ENCODE assay signal across 9 cellular contexts in the genomic region with DNA sequence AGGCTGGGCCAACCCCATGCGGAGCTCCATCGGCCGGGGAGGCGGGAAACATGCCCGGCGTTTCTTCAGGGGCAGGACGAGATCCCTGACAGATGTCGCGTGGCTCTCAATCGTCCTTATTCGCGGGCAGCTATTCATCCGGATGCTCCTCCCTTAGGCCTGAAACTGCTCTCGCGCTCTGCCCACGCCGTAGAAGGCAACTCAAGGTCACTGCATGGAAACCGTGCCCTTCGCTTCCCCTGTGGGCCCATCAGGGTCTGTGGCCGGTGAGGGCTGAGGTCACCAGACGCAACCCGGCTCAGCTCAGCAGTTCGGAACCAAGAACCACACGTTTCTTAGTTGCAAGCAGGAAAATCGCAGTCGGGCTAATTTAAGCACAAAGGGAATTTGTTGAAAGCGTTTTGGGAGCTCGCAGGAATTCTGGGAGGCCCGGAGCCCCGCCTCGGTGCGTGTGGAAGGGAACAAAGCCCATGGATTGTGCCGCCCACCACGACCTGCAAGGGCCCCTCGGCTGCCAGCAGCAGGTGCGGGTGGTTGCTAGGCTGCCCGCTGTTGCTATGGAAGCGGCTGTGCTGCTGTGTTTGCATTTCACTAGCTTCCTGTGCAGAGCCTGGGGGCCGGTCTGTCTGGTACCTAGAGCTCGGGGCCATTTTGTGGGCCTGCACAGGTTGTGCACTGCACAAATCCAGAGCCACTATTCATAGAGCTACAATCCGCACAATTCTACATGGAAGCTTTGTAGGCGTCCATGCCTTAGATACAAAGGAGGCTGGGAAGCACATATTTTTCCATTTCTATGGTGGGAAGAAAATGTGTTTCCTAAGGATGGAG. TPM values are rescaled to one million over a fixed set of nuclear protein-coding genes. Genes with fewer than 3 reads are reported as not detected.
DNase-seq lines count a peak whose midpoint lies in the region; ATAC-seq and TF ChIP-seq lines count a peak whose summit lies in the region.
"Had no signal": no experiment of that assay in that cellular context is flagged by ENCODE, and none has a peak within 500 bp of the region (broad histone marks: within the 10 kb centered on the region; RNA-seq: fewer than 3 reads in every experiment).

No MANE protein-coding gene starts in this region.

- peak overlapping the region; percentile 89 for H3K27ac Mint-ChIP-seq in activated CD4-positive, alpha-beta T cell treated with anti-CD3 and anti-CD28 coated beads, Interleukin-2, amount 10 ng/mL, durations not matched to agents 7 days and 5 days
- peak overlapping the region; percentile 57 for H3K27ac Mint-ChIP-seq in dendritic cell treated with granulocyte-macrophage colony-stimulating factor and Interleukin-4, amounts not matched to agents 40 ng/mL and 50 ng/mL, for 4 days

- no peaks in the 10 kb centered on the region for H3K36me3 Mint-ChIP-seq in activated CD4-positive, alpha-beta T cell treated with anti-CD3 and anti-CD28 coated beads, Interleukin-2, amount 10 ng/mL, durations not matched to agents 7 days and 5 days (ENCODE audit: low read depth)
- H3K36me3 Mint-ChIP-seq in dendritic cell treated with granulocyte-macrophage colony-stimulating factor and Interleukin-4, amounts not matched to agents 40 ng/mL and 50 ng/mL, for 4 days (ENCODE audit: low read depth), result no peaks in the 10 kb centered on the region

- peak; percentile 35 for TF ChIP-seq POLR2A in GM15510 (IDR thresholded peaks at IDR 0.05; ENCODE audit: borderline replicate concordance, extremely low read depth, insufficient read length)
- no peak for TF ChIP-seq POLR2A in lower leg skin (IDR thresholded peaks at IDR 0.05)

- H3K4me3 ChIP-seq in lung, result no peak overlapping the region
- H3K4me3 ChIP-seq in lower leg skin (ENCODE audit: low read depth, poor library complexity, severe bottlenecking), result no peak overlapping the region

- CTCF ChIA-PET in activated CD4-positive, alpha-beta T cell treated with anti-CD3 and anti-CD28 coated beads, Interleukin-2, amount 10 ng/mL, durations not matched to agents 7 days and 5 days (lab: Charles Lee), result interaction anchor here (0.7 to 1.7 kb wide), 9 partner anchors 10 to 500 kb away, joined by 3 to 6 read pairs (median 4); no protein-coding TSS in a partner anchor

- H3K4me1 Mint-ChIP-seq in activated CD4-positive, alpha-beta T cell treated with anti-CD3 and anti-CD28 coated beads, Interleukin-2, amount 10 ng/mL, durations not matched to agents 7 days and 5 days, result peaks cover 16% of the 10 kb centered on the region
- peaks cover 17% of the 10 kb centered on the region for H3K4me1 Mint-ChIP-seq in dendritic cell treated with granulocyte-macrophage colony-stimulating factor and Interleukin-4, amounts not matched to agents 40 ng/mL and 50 ng/mL, for 4 days (ENCODE audit: low read depth)

- no peaks in the 10 kb centered on the region for H3K36me3 ChIP-seq in lung (ENCODE audit: control insufficient read depth in 2 of 2, insufficient read depth in 2 of 2, low read length in 2 of 2)

- peak; percentile 99 for DNase-seq in NCI-H1694 (lab: John Stamatoyannopoulos, UW)
- peak; percentile 82 for DNase-seq in activated CD4-positive, alpha-beta T cell treated with anti-CD3 and anti-CD28 coated beads, Interleukin-2, amount 10 ng/mL, durations not matched to agents 7 days and 5 days
- peak; percentile 39 for DNase-seq in lung (ENCODE audit: low spot score)
- DNase-seq in stimulated activated CD4-positive, alpha-beta T cell treated with anti-CD3 and anti-CD28 coated beads, TNF-alpha, amount 100 ng/mL, for 48 hours (ENCODE audit: low read depth in 3 of 3), result peak; percentile 28 to 62 (median 56)
- DNase-seq in lower leg skin (ENCODE audit: low spot score in 2 of 2), result no peak

- peaks cover 0 to 3% of the 10 kb centered on the region in 2 donors for H3K4me1 ChIP-seq in lung (ENCODE audit: control insufficient read depth in 2 of 2, insufficient read depth in 2 of 2, low read length in 2 of 2)

- POLR2A ChIA-PET in activated CD4-positive, alpha-beta T cell treated with anti-CD3 and anti-CD28 coated beads, Interleukin-2, amount 10 ng/mL, durations not matched to agents 7 days and 5 days (lab: Charles Lee), result interaction anchor here (0.9 kb wide), 1 partner anchor 190 kb away, joined by 3 read pairs; no protein-coding TSS in a partner anchor

- no peaks in the 10 kb centered on the region for H3K9me3 Mint-ChIP-seq in activated CD4-positive, alpha-beta T cell treated with anti-CD3 and anti-CD28 coated beads, Interleukin-2, amount 10 ng/mL, durations not matched to agents 7 days and 5 days
- no peaks in the 10 kb centered on the region for H3K9me3 Mint-ChIP-seq in dendritic cell treated with granulocyte-macrophage colony-stimulating factor and Interleukin-4, amounts not matched to agents 40 ng/mL and 50 ng/mL, for 4 days

- intact Hi-C loops in dendritic cell treated with granulocyte-macrophage colony-stimulating factor and Interleukin-4, amounts not matched to agents 40 ng/mL and 50 ng/mL, for 4 days (cut with micrococcal nuclease), result loop anchor here (1.0 to 5.0 kb wide), 2 partner anchors 228 to 1530 kb away; no protein-coding TSS in a partner anchor
- intact Hi-C loops in lower leg skin (cut with DNase I; ENCODE audit: low total_unique reads), result no loop called here

- no peaks in the 10 kb centered on the region for H3K9me3 ChIP-seq in lung (ENCODE audit: control insufficient read depth in 2 of 2, insufficient read depth in 1 of 2, low read length in 1 of 2)

- H3K27me3 Mint-ChIP-seq in activated CD4-positive, alpha-beta T cell treated with anti-CD3 and anti-CD28 coated beads, Interleukin-2, amount 10 ng/mL, durations not matched to agents 7 days and 5 days, result no peaks in the 10 kb centered on the region
- H3K27me3 Mint-ChIP-seq in dendritic cell treated with granulocyte-macrophage colony-stimulating factor and Interleukin-4, amounts not matched to agents 40 ng/mL and 50 ng/mL, for 4 days, result peaks cover 48% of the 10 kb centered on the region

- H3K27ac ChIP-seq in lung (ENCODE audit: low read depth in 1 of 2, low read length in 1 of 2), result peak overlapping the region in 1 of 2 donors; percentile 80

- peak; percentile 84 for ATAC-seq in HG02840 (IDR thresholded peaks at IDR 0.05; ENCODE audit: low FRiP score, unreplicated experiment)
- ATAC-seq in lung (ENCODE audit: insufficient read depth, low FRiP score), result peak; percentile 45

- TF ChIP-seq CTCF in lung (IDR thresholded peaks at IDR 0.05; ENCODE audit: control extremely low read depth, extremely low read depth) (no peak), lower leg skin (IDR thresholded peaks at IDR 0.05) (no peak)

- peak overlapping the region; percentile 71 for H3K4me3 Mint-ChIP-seq in activated CD4-positive, alpha-beta T cell treated with anti-CD3 and anti-CD28 coated beads, Interleukin-2, amount 10 ng/mL, durations not matched to agents 7 days and 5 days
- H3K4me3 Mint-ChIP-seq in dendritic cell treated with granulocyte-macrophage colony-stimulating factor and Interleukin-4, amounts not matched to agents 40 ng/mL and 50 ng/mL, for 4 days, result peak overlapping the region; percentile 71

- H3K27me3 ChIP-seq in lung (ENCODE audit: control insufficient read depth, insufficient read depth), result no peaks in the 10 kb centered on the region

- WGBS in lung, 2 donors, result 6 to 11% methylated on average over 42 of the region's 42 CpGs
- 28 to 32% methylated on average over 28 to 42 of the region's 42 CpGs for WGBS in lower leg skin, 2 donors

RNA-seq across cellular contexts. Expression of gene ALLC, which starts 6.1 kb away (rescaled TPM):
- total RNA-seq in activated CD4-positive, alpha-beta T cell treated with anti-CD3 and anti-CD28 coated beads, Interleukin-2, amount 10 ng/mL, durations not matched to agents 7 days and 5 days, result not detected
- total RNA-seq in lung, result not detected
- under 1 TPM in 1 of 2 donors, not detected in 1; 0.06 TPM for polyA plus RNA-seq in lung
- 1 to 10 TPM in 1 of 4 donors, under 1 TPM in 1, not detected in 2; 0.23 to 1.1 TPM for total RNA-seq in lower leg skin
- total RNA-seq: glomerular endothelial cell had no signal

RNA-seq across cellular contexts. Expression of gene DCDC2C, which starts 51.5 kb away (rescaled TPM):
- total RNA-seq in activated CD4-positive, alpha-beta T cell treated with anti-CD3 and anti-CD28 coated beads, Interleukin-2, amount 10 ng/mL, durations not matched to agents 7 days and 5 days, result not detected
- total RNA-seq in lung (under 1 TPM in 1 of 2 donors, not detected in 1; 0.37 TPM), lower leg skin (under 1 TPM in 1 of 4 donors, not detected in 3; 0.16 TPM)
- not detected for polyA plus RNA-seq in lung
- total RNA-seq: glomerular endothelial cell had no signal

RNA-seq across cellular contexts. Expression of gene COLEC11, which starts 57.0 kb away (rescaled TPM):
- under 1 TPM in 1 of 2 experiments, not detected in 1; 0.35 TPM for total RNA-seq in activated CD4-positive, alpha-beta T cell treated with anti-CD3 and anti-CD28 coated beads, Interleukin-2, amount 10 ng/mL, durations not matched to agents 7 days and 5 days
- 1 to 10 TPM in 1 of 2 donors, under 1 TPM in 1; 0.71 to 2.0 TPM for total RNA-seq in lung
- 1 to 10 TPM; 1.9 to 3.7 TPM for polyA plus RNA-seq in lung
- under 1 TPM in 3 of 4 donors, not detected in 1; 0.34 to 0.84 (median 0.59) TPM for total RNA-seq in lower leg skin

Comparison
In these comparisons a context has a peak if more than half of its experiments do, and no peak if none do; other contexts are left out.
1. DNase-seq: peak in NCI-H1694 (single experiment), activated CD4-positive, alpha-beta T cell treated with anti-CD3 and anti-CD28 coated beads, Interleukin-2, amount 10 ng/mL, durations not matched to agents 7 days and 5 days (single experiment), lung (single experiment) and stimulated activated CD4-positive, alpha-beta T cell treated with anti-CD3 and anti-CD28 coated beads, TNF-alpha, amount 100 ng/mL, for 48 hours (3 of 3); none in lower leg skin (0 of 2).